ENCODE assay signal across 21 cellular contexts in the genomic region with DNA sequence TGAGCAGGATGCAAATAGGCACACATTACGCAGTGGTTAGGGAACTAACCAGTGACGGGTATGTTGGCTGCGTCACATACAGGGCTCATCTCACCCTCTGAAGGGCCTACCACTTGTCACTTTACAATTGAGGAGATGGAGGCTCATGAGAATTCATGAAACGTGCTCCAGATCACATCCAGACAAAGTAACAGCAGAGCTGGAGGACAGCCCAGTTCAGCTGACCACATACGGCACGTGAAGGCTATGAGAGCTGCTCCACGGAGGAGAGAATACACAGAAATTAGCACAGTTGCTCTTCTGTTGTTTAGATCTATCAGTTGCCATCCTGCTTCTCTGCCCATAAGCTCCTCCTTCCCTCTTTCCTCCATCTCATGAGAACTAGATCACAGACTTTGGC.
DNase-seq lines count a peak whose midpoint lies in the region; ATAC-seq, FAIRE-seq and TF ChIP-seq lines count a peak whose summit lies in the region.
"Had no signal": no experiment of that assay in that cellular context is flagged by ENCODE, and none has a peak within 500 bp of the region (broad histone marks: within the 10 kb centered on the region; RNA-seq: fewer than 3 reads in every experiment).

No MANE protein-coding gene starts in this region.

- no peak for TF ChIP-seq POLR2A in A549 (IDR thresholded peaks at IDR 0.05; ENCODE audit: low read length)

- no peak for DNase-seq in A549 (ENCODE audit: low read depth in 1 of 2, low spot score in 1 of 2)
- DNase-seq in GM04504 (ENCODE audit: low read depth), result peak; percentile 6
- DNase-seq in cerebellar cortex (ENCODE audit: low spot score), result peak; percentile 8
- peak; percentile 5 for DNase-seq in myocyte (ENCODE audit: low read depth)
- no peak for DNase-seq in osteoblast (ENCODE audit: insufficient read length, low spot score, missing footprints)
- DNase-seq in superior temporal gyrus (ENCODE audit: extremely low spot score), result no peak
- no peak for DNase-seq in activated naive CD4-positive, alpha-beta T cell treated with anti-CD3 and anti-CD28 coated beads, Interleukin-2, amount 50 U/mL, for 72 hours (ENCODE audit: low spot score in 2 of 2)
- no peak for DNase-seq in NCI-H2196 (lab: John Stamatoyannopoulos, UW; ENCODE audit: unreplicated experiment)
- DNase-seq: HCEC 1CT, Kasumi-1, MG63, NCI-H1694 treated with DMSO at 0.1 percent for 48 hours, NCI-H2081 treated with DMSO at 0.1 percent for 48 hours, NCI-H2171 treated with DMSO at 0.1 percent for 48 hours, NCI-H446, Peyer's patch had no signal

- no peak overlapping the region for H3K27ac Mint-ChIP-seq in activated naive CD4-positive, alpha-beta T cell treated with anti-CD3 and anti-CD28 coated beads, Interleukin-2, amount 50 U/mL, for 72 hours
- H3K27ac Mint-ChIP-seq: B cell, CD14-positive monocyte, GM23338 had no signal

- peak; percentile 63 for FAIRE-seq in A549 (lab: Jason Lieb, UNC)
- FAIRE-seq: GM12891 had no signal

- TF ChIP-seq CTCF in A549 (IDR thresholded peaks at IDR 0.05), result no peak
- no peak for TF ChIP-seq CTCF in osteoblast (IDR thresholded peaks at IDR 0.05; ENCODE audit: extremely low read depth, low read depth, low read length)

- POLR2A ChIA-PET in A549 (lab: Yijun Ruan, JAX), result no interaction called here

- H3K27me3 ChIP-seq in osteoblast (ENCODE audit: insufficient read depth, low read length), result peaks cover 4% of the 10 kb centered on the region
- H3K27me3 ChIP-seq: MG63, Peyer's patch had no signal

- no peaks in the 10 kb centered on the region for H3K36me3 ChIP-seq in osteoblast (ENCODE audit: insufficient read depth, low read length)
- H3K36me3 ChIP-seq: MG63, Peyer's patch had no signal

- no peak for TF ChIP-seq EP300 in A549 (IDR thresholded peaks at IDR 0.05)

- no peak overlapping the region for H3K4me2 ChIP-seq in A549
- H3K4me2 ChIP-seq in osteoblast (ENCODE audit: insufficient read depth, low read length), result no peak overlapping the region
- H3K4me2 ChIP-seq: GM23338 had no signal

- CTCF ChIA-PET in A549 (lab: Yijun Ruan, JAX), result no interaction called here

- WGBS in A549 (ENCODE audit: missing lambda C conversion rate), result 77% methylated on average over 7 of the region's 7 CpGs

- no peaks in the 10 kb centered on the region for H3K9me3 Mint-ChIP-seq in activated naive CD4-positive, alpha-beta T cell treated with anti-CD3 and anti-CD28 coated beads, Interleukin-2, amount 50 U/mL, for 72 hours
- H3K9me3 Mint-ChIP-seq: GM23338 had no signal

- no peak overlapping the region for H2AFZ ChIP-seq in osteoblast (ENCODE audit: low read length)
- H2AFZ ChIP-seq: GM23338 had no signal

- H3K9me3 ChIP-seq in A549, result no peaks in the 10 kb centered on the region
- no peaks in the 10 kb centered on the region for H3K9me3 ChIP-seq in osteoblast (ENCODE audit: low read depth, low read length)
- H3K9me3 ChIP-seq: MG63, Peyer's patch had no signal

- H3K4me1 ChIP-seq in A549, result no peaks in the 10 kb centered on the region
- no peaks in the 10 kb centered on the region for H3K4me1 ChIP-seq in osteoblast (ENCODE audit: insufficient read depth, low read length)
- H3K4me1 ChIP-seq: Peyer's patch had no signal

- H3K4me3 ChIP-seq in A549 (no peak overlapping the region), osteoblast (ENCODE audit: insufficient read depth, low read length) (no peak overlapping the region)
- H3K4me3 ChIP-seq: GM23338, MG63, Peyer's patch had no signal

- no peak for ATAC-seq in A549
- no peak for ATAC-seq in activated naive CD4-positive, alpha-beta T cell treated with anti-CD3 and anti-CD28 coated beads, Interleukin-2, amount 50 U/mL, for 72 hours
- ATAC-seq: GM23338 had no signal

- no peak for TF ChIP-seq RAD21 in A549 (conservative IDR thresholded peaks at IDR 0.05 in 1 of 2, IDR thresholded peaks at IDR 0.05 in 1 of 2)

- no peaks in the 10 kb centered on the region for H3K79me2 ChIP-seq in osteoblast (ENCODE audit: insufficient read depth, low read length)

- H4K20me1 ChIP-seq in osteoblast (ENCODE audit: insufficient read depth, low read length), result no peaks in the 10 kb centered on the region

- no peaks in the 10 kb centered on the region for H3K36me3 Mint-ChIP-seq in activated naive CD4-positive, alpha-beta T cell treated with anti-CD3 and anti-CD28 coated beads, Interleukin-2, amount 50 U/mL, for 72 hours
- H3K36me3 Mint-ChIP-seq: CD14-positive monocyte had no signal

- no peak overlapping the region for H3K27ac ChIP-seq in A549
- no peak overlapping the region for H3K27ac ChIP-seq in osteoblast (ENCODE audit: low read depth, low read length)
- H3K27ac ChIP-seq: 22Rv1, Peyer's patch had no signal

TF ChIP-seq in A549, 52 proteins besides CTCF, POLR2A, EP300 and RAD21:
- TF ChIP-seq TP53 (CRISPR knock-in tag; IDR thresholded peaks at IDR 0.05) (no peak), REST (IDR thresholded peaks at IDR 0.05) (no peak)

Comparison
In these comparisons a context has a peak if more than half of its experiments do, and no peak if none do; other contexts are left out.
1. DNase-seq: peak in GM04504 (single experiment), cerebellar cortex (single experiment) and myocyte (single experiment); none in A549 (0 of 2), osteoblast (single experiment), superior temporal gyrus (single experiment), activated naive CD4-positive, alpha-beta T cell treated with anti-CD3 and anti-CD28 coated beads, Interleukin-2, amount 50 U/mL, for 72 hours (0 of 2) and NCI-H2196 (single experiment).